18 cellular contexts compared by ENCODE assay signal in the genomic region with DNA sequence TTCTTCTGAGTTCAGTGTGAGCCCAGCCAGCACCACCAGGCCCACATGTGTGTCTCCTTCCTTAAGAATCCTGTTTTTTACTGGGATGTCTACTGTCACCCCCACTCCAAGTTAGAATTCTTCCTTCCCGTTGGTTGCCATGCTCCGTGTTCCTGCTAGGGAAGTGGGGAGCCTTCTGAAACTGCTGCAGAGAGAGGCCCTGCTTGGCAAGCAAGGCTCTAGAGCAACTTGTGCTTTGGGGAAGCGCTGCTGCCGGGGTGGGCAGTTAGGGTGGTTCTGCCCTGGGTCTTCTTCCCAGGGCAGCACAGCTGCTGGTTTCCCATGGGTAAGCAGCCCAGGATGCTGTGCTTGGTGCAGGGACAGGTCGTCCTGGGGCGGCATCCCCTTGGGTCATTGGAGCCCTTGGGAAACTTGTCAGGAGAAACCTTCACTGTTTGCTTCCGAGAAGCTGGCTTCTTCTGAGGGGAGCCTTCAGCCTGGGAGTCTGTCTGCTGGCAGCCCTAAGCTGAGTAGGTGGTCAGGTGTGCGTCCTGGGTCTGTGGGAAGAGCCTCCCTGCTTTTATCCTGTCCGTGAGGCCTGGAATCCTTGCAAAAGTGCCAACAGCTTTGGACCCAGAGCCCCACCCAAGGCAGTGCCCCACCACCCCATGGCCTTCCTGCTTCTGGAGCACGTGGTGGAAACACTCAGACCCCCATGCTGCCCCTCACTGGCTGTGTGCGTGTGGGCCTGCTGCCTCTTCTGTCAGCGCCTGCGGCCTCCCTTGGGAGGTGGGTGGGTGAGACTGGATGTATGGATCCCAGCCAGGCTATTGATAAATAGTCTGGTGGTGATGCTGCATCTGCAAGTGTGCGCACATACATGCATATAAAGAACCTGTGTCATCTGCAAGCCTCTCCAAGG.
DNase-seq lines count a peak whose midpoint lies in the region; ATAC-seq and TF ChIP-seq lines count a peak whose summit lies in the region.
"Had no signal": no experiment of that assay in that cellular context is flagged by ENCODE, and none has a peak within 500 bp of the region (broad histone marks: within the 10 kb centered on the region; RNA-seq: fewer than 3 reads in every experiment).

No MANE protein-coding gene starts in this region.

- H3K4me1 Mint-ChIP-seq in nephron progenitor cell: peaks cover 18% of the 10 kb centered on the region

- WGBS in sigmoid colon, 2 donors: 91 to 92% methylated on average over 14 of the region's 14 CpGs

- no peaks in the 10 kb centered on the region for H3K27me3 Mint-ChIP-seq in nephron progenitor cell (ENCODE audit: low read depth, poor library complexity)
- H3K27me3 Mint-ChIP-seq: CD4-positive, CD25-positive, alpha-beta regulatory T cell; IgD-negative memory B cell had no signal

- H3K4me1 ChIP-seq in right atrium auricular region (peaks cover 0 to 9% of the 10 kb centered on the region in 2 donors), sigmoid colon (peaks cover 0 to 6% (median 0%) of the 10 kb centered on the region in 4 donors)
- H3K4me1 ChIP-seq: HAP-1 had no signal

- no peak for TF ChIP-seq POLR2A in sigmoid colon (IDR thresholded peaks at IDR 0.05)

- H3K27ac ChIP-seq in right atrium auricular region (no peak overlapping the region), cingulate gyrus (ENCODE audit: low read depth, low read length) (peak overlapping the region; percentile 47), temporal lobe (ENCODE audit: low read depth, low read length) (peak overlapping the region; percentile 30), sigmoid colon (no peak overlapping the region)

- DNase-seq in Right ventricle myocardium superior (peak; percentile 33), right atrium auricular region (ENCODE audit: low spot score) (no peak), nephron progenitor cell (no peak), posterior vena cava (ENCODE audit: low spot score) (no peak), sigmoid colon (no peak), NCI-H2227 treated with DMSO at 0.1 percent for 48 hours (lab: John Stamatoyannopoulos, UW) (no peak)
- DNase-seq: AML-193; Calu3; CD4-positive, CD25-positive, alpha-beta regulatory T cell; NCI-H146; NCI-H2081 treated with DMSO at 0.1 percent for 48 hours; NCI-H526 treated with DMSO at 0.1 percent for 48 hours; NK-92 treated with Interleukin-12 subunit alpha and Interleukin-12 subunit beta, amount 100 ng/mL, for 24 hours had no signal

- TF ChIP-seq CTCF in right atrium auricular region (IDR thresholded peaks at IDR 0.05) (no peak), nephron progenitor cell (IDR thresholded peaks at IDR 0.05) (no peak), sigmoid colon (IDR thresholded peaks at IDR 0.05) (no peak)

- H3K4me3 Mint-ChIP-seq in nephron progenitor cell: no peak overlapping the region
- H3K4me3 Mint-ChIP-seq: IgD-negative memory B cell had no signal

- TF ChIP-seq EP300 in sigmoid colon (IDR thresholded peaks at IDR 0.05): no peak

- peaks cover 20% of the 10 kb centered on the region for H3K36me3 Mint-ChIP-seq in nephron progenitor cell (ENCODE audit: low read depth)

- H3K36me3 ChIP-seq in right atrium auricular region: peaks cover 95% of the 10 kb centered on the region
- peaks cover 6 to 98% (median 61%) of the 10 kb centered on the region in 4 donors for H3K36me3 ChIP-seq in sigmoid colon

- H3K4me3 ChIP-seq in right atrium auricular region (no peak overlapping the region), sigmoid colon (no peak overlapping the region)
- H3K4me3 ChIP-seq: GM12878, HAP-1 had no signal

- no peaks in the 10 kb centered on the region for H3K27me3 ChIP-seq in right atrium auricular region
- no peaks in the 10 kb centered on the region for H3K27me3 ChIP-seq in sigmoid colon

- intact Hi-C loops in Right ventricle myocardium superior (cut with DNase I) (loop anchor here (10.0 kb wide), 1 partner anchor 130 kb away; no protein-coding TSS in a partner anchor), posterior vena cava (cut with DNase I) (no loop called here), sigmoid colon (cut with DNase I) (no loop called here)

- no peak for ATAC-seq in Right ventricle myocardium superior (ENCODE audit: poor library complexity)
- ATAC-seq: GM12878 had no signal

- H3K27ac Mint-ChIP-seq in nephron progenitor cell: peak overlapping the region; percentile 36

- no peaks in the 10 kb centered on the region for H3K9me3 Mint-ChIP-seq in nephron progenitor cell
- H3K9me3 Mint-ChIP-seq: CD4-positive, CD25-positive, alpha-beta regulatory T cell; IgD-negative memory B cell had no signal

- H3K9me3 ChIP-seq in right atrium auricular region (no peaks in the 10 kb centered on the region), sigmoid colon (no peaks in the 10 kb centered on the region)
- H3K9me3 ChIP-seq: HAP-1 had no signal

Comparison
In these comparisons a context has a peak if more than half of its experiments do, and no peak if none do; other contexts are left out.
1. H3K27ac ChIP-seq: peak in cingulate gyrus (single experiment) and temporal lobe (single experiment); none in right atrium auricular region (0 of 2) and sigmoid colon (0 of 4).